16 cellular contexts compared by ENCODE assay signal in genomic region chrX:150080497-150080896, GRCh38.
DNase-seq lines count a peak whose midpoint lies in the region; ATAC-seq lines count a peak whose summit lies in the region.
"Had no signal": no experiment of that assay in that cellular context is flagged by ENCODE, and none has a peak within 500 bp of the region (broad histone marks: within the 10 kb centered on the region; RNA-seq: fewer than 3 reads in every experiment).

No MANE protein-coding gene starts in this region.

- DNase-seq in RPMI7951 (ENCODE audit: low read depth) (peak; percentile 46), ecto neural progenitor cell (ENCODE audit: low spot score) (peak; percentile 21), islet precursor cell (peak; percentile 23), HuH-7 (ENCODE audit: low spot score) (no peak)
- DNase-seq in activated CD4-positive, alpha-beta T cell treated with anti-CD3 and anti-CD28 coated beads for 4 hours, result no peak
- no peak for DNase-seq in stimulated activated CD4-positive, alpha-beta T cell treated with anti-CD3 and anti-CD28 coated beads, Interleukin-1b, Interleukin-23, amount 100 ng/mL, for 48 hours
- DNase-seq: ACHN; BE2C; C1 segment of cervical spinal cord; CD4-positive, CD25-positive, alpha-beta regulatory T cell; CD8-positive, alpha-beta memory T cell; COR-L47; GF-D8; GM23248 had no signal

- ATAC-seq in HG03280 (IDR thresholded peaks at IDR 0.05; ENCODE audit: unreplicated experiment), result no peak
- ATAC-seq: K562 had no signal

Comparison
In these comparisons a context has a peak if more than half of its experiments do, and no peak if none do; other contexts are left out.
1. DNase-seq: peak in RPMI7951 (single experiment), ecto neural progenitor cell (single experiment) and islet precursor cell (single experiment); none in activated CD4-positive, alpha-beta T cell treated with anti-CD3 and anti-CD28 coated beads for 4 hours (0 of 2), stimulated activated CD4-positive, alpha-beta T cell treated with anti-CD3 and anti-CD28 coated beads, Interleukin-1b, Interleukin-23, amount 100 ng/mL, for 48 hours (single experiment) and HuH-7 (single experiment).